In the genomic region with DNA sequence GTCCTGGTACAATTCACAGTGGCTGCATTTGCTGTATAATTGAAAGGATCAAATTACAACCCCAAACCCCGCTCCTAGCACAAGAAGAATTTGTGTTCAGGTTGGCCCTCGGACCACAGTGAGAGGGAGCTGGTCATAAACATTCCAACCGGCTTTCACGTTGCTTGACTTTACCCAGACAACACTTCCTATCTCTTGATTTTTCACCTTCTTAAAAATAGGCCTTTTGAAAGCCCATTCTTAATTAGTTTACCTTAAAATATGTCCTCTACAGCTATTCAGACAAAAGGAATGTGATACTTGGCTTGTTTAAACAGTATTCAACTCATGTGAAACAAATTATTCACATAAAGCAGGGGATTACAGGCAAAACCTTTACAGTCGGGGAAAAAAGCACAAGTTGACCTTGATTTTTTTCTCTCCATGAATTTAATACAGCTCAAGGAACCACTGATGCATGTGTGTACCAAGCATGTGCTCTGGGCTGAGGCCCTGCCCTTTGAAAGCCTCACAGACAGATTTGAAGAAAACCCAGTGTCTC, we compare ENCODE assay signal across 16 cellular contexts.
A peak's percentile ranks its signal among the peaks of the same experiment; 100 is the strongest.
DNase-seq lines count a peak whose midpoint lies in the region; TF ChIP-seq lines count a peak whose summit lies in the region.
"Had no signal": no experiment of that assay in that cellular context is flagged by ENCODE, and none has a peak within 500 bp of the region (broad histone marks: within the 10 kb centered on the region; RNA-seq: fewer than 3 reads in every experiment).

No MANE protein-coding gene starts in this region.

- no peaks in the 10 kb centered on the region for H3K27me3 Mint-ChIP-seq in nephron progenitor cell (ENCODE audit: low read depth, poor library complexity)
- H3K27me3 Mint-ChIP-seq: naive thymus-derived CD4-positive, alpha-beta T cell had no signal

- no peak overlapping the region for H3K4me3 Mint-ChIP-seq in nephron progenitor cell
- H3K4me3 Mint-ChIP-seq: activated T-cell treated with anti-CD3 and anti-CD28 coated beads, Interleukin-2, amount 50 U/mL, for 72 hours; naive thymus-derived CD4-positive, alpha-beta T cell had no signal

- H3K36me3 Mint-ChIP-seq in nephron progenitor cell (ENCODE audit: low read depth) = peaks cover 23% of the 10 kb centered on the region

- peaks cover 45% of the 10 kb centered on the region for H3K9me3 Mint-ChIP-seq in nephron progenitor cell

- H3K27ac Mint-ChIP-seq in nephron progenitor cell = peak overlapping the region; percentile 90
- H3K27ac Mint-ChIP-seq: activated T-cell treated with anti-CD3 and anti-CD28 coated beads, Interleukin-2, amount 50 U/mL, for 72 hours; naive thymus-derived CD4-positive, alpha-beta T cell had no signal

- DNase-seq in ELF-1 (ENCODE audit: low read depth, low spot score) (peak; percentile 38), NCI-H510A treated with DMSO at 0.1 percent for 48 hours (lab: John Stamatoyannopoulos, UW) (peak; percentile 59), dedifferentiated amniotic fluid mesenchymal stem cell (ENCODE audit: extremely low spot score) (peak; percentile 16), nephron progenitor cell (peak; percentile 27), NCI-H187 (lab: John Stamatoyannopoulos, UW) (no peak), inferior parietal cortex (ENCODE audit: extremely low spot score) (no peak), COR-L47 (lab: John Stamatoyannopoulos, UW) (no peak), MV-4-11 (lab: John Stamatoyannopoulos, UW) (no peak)
- DNase-seq: activated T-cell treated with anti-CD3 and anti-CD28 coated beads, Interleukin-2, amount 50 U/mL, for 72 hours; dorsolateral prefrontal cortex; heart right ventricle; left ventricle myocardium superior; naive thymus-derived CD4-positive, alpha-beta T cell; NCI-H2029 treated with DMSO at 0.1 percent for 48 hours; stimulated activated CD4-positive, alpha-beta T cell treated with anti-CD3 and anti-CD28 coated beads, Interleukin-4, amount 100 ng/mL, for 4 hours; upper lobe of left lung had no signal

- TF ChIP-seq CTCF in nephron progenitor cell (IDR thresholded peaks at IDR 0.05) = no peak

- H3K4me1 Mint-ChIP-seq in nephron progenitor cell = peaks cover 31% of the 10 kb centered on the region

Comparison
In these comparisons a context has a peak if more than half of its experiments do, and no peak if none do; other contexts are left out.
1. DNase-seq: peak in ELF-1 (single experiment), NCI-H510A treated with DMSO at 0.1 percent for 48 hours (single experiment), dedifferentiated amniotic fluid mesenchymal stem cell (single experiment) and nephron progenitor cell (single experiment); none in NCI-H187 (0 of 2), inferior parietal cortex (single experiment), COR-L47 (single experiment) and MV-4-11 (single experiment).